Comparison of ENCODE assay signal across 11 cellular contexts in genomic region chr18:45645610-45646009, GRCh38. TPM values are rescaled to one million over a fixed set of nuclear protein-coding genes. Genes with fewer than 3 reads are reported as not detected.
"Had no signal": no experiment of that assay in that cellular context is flagged by ENCODE, and none has a peak within 500 bp of the region (broad histone marks: within the 10 kb centered on the region; RNA-seq: fewer than 3 reads in every experiment).

No MANE protein-coding gene starts in this region.

- H2AFZ ChIP-seq: GM23248, GM23338 had no signal

- H3K4me2 ChIP-seq: GM23338 had no signal

- ATAC-seq: GM23338, HCT116 had no signal

- H3K4me1 Mint-ChIP-seq: GM23338 had no signal

- H3K27ac ChIP-seq: GM23248 had no signal

- H3K27ac Mint-ChIP-seq: GM23338, H9, HFFc6 had no signal

- H3K9me3 Mint-ChIP-seq: GM23338, H9, HFFc6 had no signal

- H3K4me1 ChIP-seq: HAP-1 had no signal

- H3K9me3 ChIP-seq: HAP-1 had no signal

- H3K36me3 ChIP-seq: HAP-1 had no signal

- DNase-seq: GM23248, GOT3, H7, H9, HCEC 1CT, HFFc6 had no signal

- H3K4me3 ChIP-seq: GM23248, GM23338, HAP-1 had no signal

- H3K4me3 Mint-ChIP-seq: GM23338, H9, HFFc6 had no signal

- H3K9ac ChIP-seq: GM23248 had no signal

- FAIRE-seq: H1, H54 had no signal

RNA-seq across cellular contexts. Expression of gene SLC14A2, which starts 30.3 kb away (rescaled TPM):
- total RNA-seq: H1, H7, HFFc6 had no signal
- polyA plus RNA-seq: GM23248, GM23338 had no signal
